ENCODE assay signal across 8 cellular contexts in genomic region chr9:121699271-121700164, GRCh38. TPM values are rescaled to one million over a fixed set of nuclear protein-coding genes. Genes with fewer than 3 reads are reported as not detected.
A peak's percentile ranks its signal among the peaks of the same experiment; 100 is the strongest.
DNase-seq lines count a peak whose midpoint lies in the region; ATAC-seq and TF ChIP-seq lines count a peak whose summit lies in the region.

No MANE protein-coding gene starts in this region.

- DNase-seq in A172 (ENCODE audit: low spot score) (peak; percentile 50), T-helper 17 cell (no peak), lung (ENCODE audit: low spot score) (peak; percentile 59), CD14-positive monocyte (ENCODE audit: low spot score) (no peak)
- peak; percentile 8 to 32 for DNase-seq in stimulated activated CD8-positive, alpha-beta memory T cell treated with anti-CD3 and anti-CD28 coated beads, Interleukin-7, amount 100 ng/mL, for 1 hour (ENCODE audit: low read depth in 2 of 2)

- intact Hi-C loops in CD14-positive monocyte (cut with micrococcal nuclease), result no loop called here

- 2% methylated on average over 33 to 77 of the region's 77 CpGs for WGBS in lung, 2 donors

- H3K27ac Mint-ChIP-seq in T-helper 17 cell (no peak overlapping the region), CD14-positive monocyte (no peak overlapping the region)

- no peaks in the 10 kb centered on the region for H3K9me3 ChIP-seq in T-helper 17 cell (ENCODE audit: control insufficient read depth, low read length, poor library complexity, severe bottlenecking)
- no peaks in the 10 kb centered on the region for H3K9me3 ChIP-seq in lung (ENCODE audit: control insufficient read depth in 2 of 2, insufficient read depth in 1 of 2, low read length in 1 of 2)

- H3K27me3 Mint-ChIP-seq in T-helper 17 cell (peaks cover 56% of the 10 kb centered on the region), CD14-positive monocyte (ENCODE audit: low read depth in 3 of 3) (peaks cover 75 to 85% (median 75%) of the 10 kb centered on the region in 3 donors)

- ATAC-seq in HG03108 (IDR thresholded peaks at IDR 0.05; ENCODE audit: unreplicated experiment) (peak; percentile 52), T-helper 17 cell (peak; percentile 63), lung (ENCODE audit: insufficient read depth, low FRiP score) (peak; percentile 31)

- no peaks in the 10 kb centered on the region for H3K36me3 ChIP-seq in lung (ENCODE audit: control insufficient read depth in 2 of 2, insufficient read depth in 2 of 2, low read length in 2 of 2)

- no peak for TF ChIP-seq CTCF in GM12875 (IDR thresholded peaks at IDR 0.05; ENCODE audit: borderline replicate concordance, insufficient read depth, low read depth, low read length)
- no peak for TF ChIP-seq CTCF in lung (IDR thresholded peaks at IDR 0.05; ENCODE audit: control extremely low read depth, extremely low read depth)
- TF ChIP-seq CTCF in CD14-positive monocyte (IDR thresholded peaks at IDR 0.05), result no peak

- H3K4me1 Mint-ChIP-seq in T-helper 17 cell, result peaks cover 10% of the 10 kb centered on the region
- peaks cover 12% of the 10 kb centered on the region for H3K4me1 Mint-ChIP-seq in CD14-positive monocyte

- peak overlapping the region; percentile 56 for H3K4me3 Mint-ChIP-seq in T-helper 17 cell
- peak overlapping the region in 1 of 2 donors; percentile 60 for H3K4me3 Mint-ChIP-seq in CD14-positive monocyte

- peaks cover 4% of the 10 kb centered on the region for H3K36me3 Mint-ChIP-seq in T-helper 17 cell (ENCODE audit: low read depth)
- peaks cover 0 to 2% of the 10 kb centered on the region in 2 donors for H3K36me3 Mint-ChIP-seq in CD14-positive monocyte

- peak overlapping the region; percentile 21 for H3K4me3 ChIP-seq in GM12875 (ENCODE audit: low read depth, low read length)
- H3K4me3 ChIP-seq in lung, result peak overlapping the region; percentile 54

- peaks cover 0 to 17% (median 0%) of the 10 kb centered on the region in 7 donors for H3K9me3 Mint-ChIP-seq in CD14-positive monocyte

- no peaks in the 10 kb centered on the region for H3K27me3 ChIP-seq in lung (ENCODE audit: control insufficient read depth, insufficient read depth)

- H3K4me1 ChIP-seq in lung (ENCODE audit: control insufficient read depth in 2 of 2, insufficient read depth in 2 of 2, low read length in 2 of 2), result peaks cover 3 to 22% of the 10 kb centered on the region in 2 donors

- peak overlapping the region; percentile 12 for H3K27ac ChIP-seq in cingulate gyrus (ENCODE audit: low read depth, low read length)
- H3K27ac ChIP-seq in lung (ENCODE audit: low read depth in 1 of 2, low read length in 1 of 2), result peak overlapping the region; percentile 73 to 79

RNA-seq across cellular contexts. Expression of gene DAB2IP, which starts 48.1 kb away (rescaled TPM):
- 15.8 and 19.1 TPM in 2 replicates for total RNA-seq in A172 (2014; rRNA removed; shearing (Covaris generic))
- total RNA-seq in T-helper 17 cell (not detected), lung (10 to 100 TPM; 19.4 to 75.0 TPM)
- polyA plus RNA-seq in lung (10 to 100 TPM; 25.2 to 32.3 TPM), CD14-positive monocyte (not detected)

Comparison
In these comparisons a context has a peak if more than half of its experiments do, and no peak if none do; other contexts are left out.
1. DNase-seq: peak in A172 (single experiment), lung (single experiment) and stimulated activated CD8-positive, alpha-beta memory T cell treated with anti-CD3 and anti-CD28 coated beads, Interleukin-7, amount 100 ng/mL, for 1 hour (2 of 2); none in T-helper 17 cell (0 of 3) and CD14-positive monocyte (single experiment).
2. RNA of gene DAB2IP, which starts 48.1 kb away (total RNA-seq): 19.4 to 75.0 TPM in lung and 15.8 to 19.1 TPM in A172; not detected in T-helper 17 cell; every median in the first group is over 10 times any median in the second.
3. Peak in every context shown above with its lines, with median percentiles within 50 percentile points of each other: ATAC-seq.